ENCODE assay signal across 8 cellular contexts in genomic region chr5:159097461-159098284, GRCh38. TPM values are rescaled to one million over a fixed set of nuclear protein-coding genes. Genes with fewer than 3 reads are reported as not detected.
DNase-seq lines count a peak whose midpoint lies in the region; TF ChIP-seq lines count a peak whose summit lies in the region.

No MANE protein-coding gene starts in this region.

- TF ChIP-seq CTCF in Caco-2 (IDR thresholded peaks at IDR 0.05; ENCODE audit: insufficient read depth in 1 of 2, low read depth in 1 of 2, low read length in 1 of 2, severe bottlenecking in 1 of 2, unreplicated experiment in 1 of 2) (no peak), kidney epithelial cell (IDR thresholded peaks at IDR 0.05; ENCODE audit: insufficient read depth, low read length, poor library complexity, severe bottlenecking) (no peak), tibial nerve (IDR thresholded peaks at IDR 0.05) (no peak)

- H3K36me3 ChIP-seq in Caco-2 (ENCODE audit: control insufficient read depth, insufficient read depth, low read length) (no peaks in the 10 kb centered on the region), HAP-1 (replicated peaks) (no peaks in the 10 kb centered on the region), kidney epithelial cell (ENCODE audit: control insufficient read depth, insufficient read depth, low read length) (no peaks in the 10 kb centered on the region), tibial nerve (no peaks in the 10 kb centered on the region)

- peak in 1 of 2 donors; percentile 51 for TF ChIP-seq EP300 in tibial nerve (IDR thresholded peaks at IDR 0.05)

- CTCF ChIA-PET in Caco-2 (lab: Charles Lee) = no interaction called here

- H3K27me3 Mint-ChIP-seq in Caco-2 (ENCODE audit: insufficient read depth, unreplicated experiment) = peaks cover 44% of the 10 kb centered on the region

- H3K27me3 ChIP-seq in Caco-2 (replicated peaks; ENCODE audit: control insufficient read depth, insufficient read depth, low read length) (no peaks in the 10 kb centered on the region), HAP-1 (ENCODE audit: low read depth) (peaks cover 9% of the 10 kb centered on the region), kidney epithelial cell (ENCODE audit: control insufficient read depth, insufficient read depth, low read length) (peaks cover 54% of the 10 kb centered on the region), tibial nerve (peaks cover 0 to 44% of the 10 kb centered on the region in 2 donors)

- H3K4me3 ChIP-seq in Caco-2 (ENCODE audit: low read depth, low read length) (no peak overlapping the region), HAP-1 (peak overlapping the region; percentile 38; the same call in 1 of the 2 replicates), kidney epithelial cell (ENCODE audit: low read depth, low read length) (peak overlapping the region; percentile 11), tibial nerve (peak overlapping the region; percentile 42 to 75 (median 56))

- no peaks in the 10 kb centered on the region for H3K9me3 Mint-ChIP-seq in Caco-2 (ENCODE audit: unreplicated experiment)

- intact Hi-C loops in Caco-2 (cut with micrococcal nuclease; ENCODE audit: unreplicated experiment) = no loop called here
- intact Hi-C loops in posterior cingulate gyrus (cut with DNase I) = no loop called here

- H3K27ac ChIP-seq in angular gyrus (ENCODE audit: low read depth, low read length) (peak overlapping the region; percentile 31), tibial nerve (peak overlapping the region; percentile 64 to 93 (median 85))

- peaks cover 8% of the 10 kb centered on the region for H3K4me1 Mint-ChIP-seq in Caco-2 (ENCODE audit: low read depth, unreplicated experiment)

- peak overlapping the region; percentile 47 for H3K4me3 Mint-ChIP-seq in Caco-2 (ENCODE audit: unreplicated experiment)

- BruUV-seq in Caco-2 (replicated peaks; lab: Mats Ljungman, UMichigan) = no TSS peak

- in situ Hi-C loops in HAP-1 (cut with MboI; ENCODE audit: low sequenced_read_pairs) = no loop called here

- no peak overlapping the region for H3K27ac Mint-ChIP-seq in Caco-2 (ENCODE audit: unreplicated experiment)

- POLR2A ChIA-PET in Caco-2 (lab: Charles Lee) = no interaction called here

- no peaks in the 10 kb centered on the region for H3K36me3 Mint-ChIP-seq in Caco-2 (ENCODE audit: insufficient read depth, unreplicated experiment)

- DNase-seq in Caco-2 (no peak), HAP-1 (ENCODE audit: low spot score in 2 of 2) (no peak), kidney epithelial cell (ENCODE audit: low read depth) (no peak), tibial nerve (ENCODE audit: low spot score in 2 of 2) (peak; percentile 17 to 43), foreskin melanocyte (no peak), posterior cingulate gyrus (no peak)
- no peak for DNase-seq in activated CD4-positive, alpha-beta T cell treated with anti-CD3 and anti-CD28 coated beads, Interleukin-2, amount 50 U/mL, for 1 hour

- H3K9me3 ChIP-seq in Caco-2 (no peaks in the 10 kb centered on the region), HAP-1 (no peaks in the 10 kb centered on the region), tibial nerve (no peaks in the 10 kb centered on the region)

- H3K4me1 ChIP-seq in Caco-2 (no peaks in the 10 kb centered on the region), HAP-1 (peaks cover 16% of the 10 kb centered on the region), tibial nerve (peaks cover 0 to 42% (median 0%) of the 10 kb centered on the region in 4 donors)

- no peak for TF ChIP-seq POLR2A in tibial nerve (IDR thresholded peaks at IDR 0.05)

- WGBS in tibial nerve, 2 donors = 3 to 7% methylated on average over 29 to 33 of the region's 35 CpGs

RNA-seq across cellular contexts. Expression of gene EBF1, which starts 2.0 kb away (rescaled TPM):
- total RNA-seq in Caco-2 (2022) (not detected in 2 replicates), kidney epithelial cell (0.38 and 0.62 TPM in 2 replicates), tibial nerve (10 to 100 TPM; 47.4 to 76.5 (median 53.9) TPM)

Comparison
In these comparisons a context has a peak if more than half of its experiments do, and no peak if none do; other contexts are left out.
1. DNase-seq: peak in tibial nerve (2 of 2); none in Caco-2 (0 of 2), HAP-1 (0 of 2), kidney epithelial cell (single experiment), foreskin melanocyte (single experiment), posterior cingulate gyrus (0 of 10) and activated CD4-positive, alpha-beta T cell treated with anti-CD3 and anti-CD28 coated beads, Interleukin-2, amount 50 U/mL, for 1 hour (single experiment).
2. RNA of gene EBF1, which starts 2.0 kb away (total RNA-seq): 47.4 to 76.5 TPM in tibial nerve; 0.38 to 0.62 TPM in kidney epithelial cell and not detected in Caco-2; every median in the first group is over 10 times any median in the second.